ENCODE assay signal across 1 cellular context in genomic region chr19:4413588-4413987, GRCh38.
TF ChIP-seq lines count a peak whose summit lies in the region.

No MANE protein-coding gene starts in this region.

TF ChIP-seq in H1, 55 proteins besides CTCF, POLR2A, EP300 and RAD21:
- TF ChIP-seq RBBP5 (IDR thresholded peaks at IDR 0.05; ENCODE audit: borderline replicate concordance, low read depth, low read length) (no peak), ZNF274 (IDR thresholded peaks at IDR 0.05; ENCODE audit: borderline replicate concordance, extremely low read depth, low read length) (no peak), TAF1 (IDR thresholded peaks at IDR 0.05; ENCODE audit: low read depth, low read length) (no peak), CHD1 (IDR thresholded peaks at IDR 0.05; ENCODE audit: low read depth, low read length) (no peak), SP2 (IDR thresholded peaks at IDR 0.05; ENCODE audit: low read length) (no peak), KDM4A (IDR thresholded peaks at IDR 0.05; ENCODE audit: low read depth, low read length, severe bottlenecking) (no peak)
TF ChIP-seq in H1: peak in this region for 0.
